Comparison of ENCODE assay signal across 11 cellular contexts in genomic region chr5:180343110-180343845, GRCh38. TPM values are rescaled to one million over a fixed set of nuclear protein-coding genes. Genes with fewer than 3 reads are reported as not detected.
DNase-seq lines count a peak whose midpoint lies in the region; TF ChIP-seq lines count a peak whose summit lies in the region.
"Had no signal": no experiment of that assay in that cellular context is flagged by ENCODE, and none has a peak within 500 bp of the region (broad histone marks: within the 10 kb centered on the region; RNA-seq: fewer than 3 reads in every experiment).

No MANE protein-coding gene starts in this region.

- no TSS peak for BruUV-seq in OCI-LY7 (replicated peaks; lab: Mats Ljungman, UMichigan)

- WGBS in testis, 2 donors, result 41 to 48% methylated on average over 9 to 19 of the region's 19 CpGs

- H3K4me3 ChIP-seq in fibroblast of pulmonary artery (replicated peaks; ENCODE audit: low read depth, low read length) (no peak overlapping the region), testis (no peak overlapping the region), OCI-LY7 (ENCODE audit: low read depth, low read length, poor library complexity, severe bottlenecking) (no peak overlapping the region)

- intact Hi-C loops in testis (cut with DNase I; ENCODE audit: low total_unique reads), result no loop called here
- intact Hi-C loops in OCI-LY7 (cut with micrococcal nuclease; ENCODE audit: unreplicated experiment), result no loop called here

- TF ChIP-seq POLR2A in testis (IDR thresholded peaks at IDR 0.05), result no peak

- TF ChIP-seq CTCF in fibroblast of pulmonary artery (IDR thresholded peaks at IDR 0.05; ENCODE audit: low read length, missing control alignments) (no peak), testis (IDR thresholded peaks at IDR 0.05) (no peak), OCI-LY7 (conservative IDR thresholded peaks at IDR 0.05; ENCODE audit: low read length) (no peak)

- no peak overlapping the region for H2AFZ ChIP-seq in OCI-LY7 (ENCODE audit: low read length)

- H3K36me3 ChIP-seq in testis (ENCODE audit: low read depth, missing control alignments) (no peaks in the 10 kb centered on the region), OCI-LY7 (ENCODE audit: insufficient read depth, low read length) (no peaks in the 10 kb centered on the region)
- H3K36me3 ChIP-seq: breast epithelium had no signal

- H3K4me2 ChIP-seq in OCI-LY7 (ENCODE audit: low read length), result no peak overlapping the region

- peak; percentile 75 for DNase-seq in AG20443 (ENCODE audit: low spot score)
- peak; percentile 55 for DNase-seq in MV-4-11 (lab: John Stamatoyannopoulos, UW)
- peak; percentile 78 for DNase-seq in fibroblast of pulmonary artery (ENCODE audit: low read depth)
- peak; percentile 58 for DNase-seq in non-pigmented ciliary epithelial cell (ENCODE audit: low read depth)
- no peak for DNase-seq in testis
- no peak for DNase-seq in NCI-H524 (lab: John Stamatoyannopoulos, UW)
- DNase-seq in OCI-LY7 (ENCODE audit: low spot score), result no peak
- DNase-seq in COR-L47 (lab: John Stamatoyannopoulos, UW), result no peak
- DNase-seq: activated CD8-positive, alpha-beta T cell treated with anti-CD3 and anti-CD28 coated beads for 36 hours; MM.1S had no signal

- no peaks in the 10 kb centered on the region for H3K27me3 ChIP-seq in testis
- H3K27me3 ChIP-seq: breast epithelium had no signal

- peaks cover 5% of the 10 kb centered on the region for H3K4me1 ChIP-seq in testis
- no peaks in the 10 kb centered on the region for H3K4me1 ChIP-seq in OCI-LY7 (ENCODE audit: insufficient read depth, low read length, poor library complexity, severe bottlenecking)
- H3K4me1 ChIP-seq: breast epithelium had no signal

- H3K9me2 ChIP-seq in OCI-LY7 (ENCODE audit: insufficient read depth, low read length), result no peaks in the 10 kb centered on the region

- no peaks in the 10 kb centered on the region for H3K9me3 ChIP-seq in testis
- no peaks in the 10 kb centered on the region for H3K9me3 ChIP-seq in OCI-LY7 (ENCODE audit: low read length)
- H3K9me3 ChIP-seq: breast epithelium had no signal

- POLR2A ChIA-PET in OCI-LY7 (lab: Charles Lee), result interaction anchor here (0.9 kb wide), 1 partner anchor 15 kb away, joined by 3 read pairs; no protein-coding TSS in a partner anchor

- H3K27ac ChIP-seq in testis (no peak overlapping the region), OCI-LY7 (ENCODE audit: low read depth, low read length, poor library complexity, severe bottlenecking) (no peak overlapping the region)
- H3K27ac ChIP-seq: breast epithelium had no signal

- H4K20me1 ChIP-seq in OCI-LY7 (ENCODE audit: insufficient read depth, low read length), result no peaks in the 10 kb centered on the region

- no peaks in the 10 kb centered on the region for H3K79me2 ChIP-seq in OCI-LY7 (ENCODE audit: insufficient read depth, low read depth, low read length)

- CTCF ChIA-PET in OCI-LY7 (lab: Charles Lee; ENCODE audit: unreplicated experiment), result no interaction called here

RNA-seq across cellular contexts. Expression of gene GFPT2, which starts 9.9 kb away (rescaled TPM):
- total RNA-seq in testis (10 to 100 TPM; 17.9 to 21.7 TPM), OCI-LY7 (2022) (not detected in 2 replicates)
- 17.6 TPM for polyA plus RNA-seq in testis (ENCODE audit: insufficient read depth, low read depth, low replicate concordance)
- not detected in 2 replicates for total RNA-seq in OCI-LY7 (2014; rRNA removed; shearing (Covaris generic))
- total RNA-seq: activated CD8-positive, alpha-beta T cell treated with anti-CD3 and anti-CD28 coated beads for 36 hours had no signal

RNA-seq across cellular contexts. Expression of gene MAPK9, which starts 51.4 kb away (rescaled TPM):
- 10 to 100 TPM; 54.3 to 57.0 TPM for total RNA-seq in testis
- polyA plus RNA-seq in testis (ENCODE audit: insufficient read depth, low read depth, low replicate concordance), result 34.9 TPM
- 19.9 and 21.8 TPM in 2 replicates for total RNA-seq in OCI-LY7 (2014; rRNA removed; shearing (Covaris generic))
- 42.1 and 45.7 TPM in 2 replicates for total RNA-seq in OCI-LY7 (2022)

Comparison
In these comparisons a context has a peak if more than half of its experiments do, and no peak if none do; other contexts are left out.
1. DNase-seq: peak in AG20443 (single experiment), MV-4-11 (single experiment), fibroblast of pulmonary artery (single experiment) and non-pigmented ciliary epithelial cell (single experiment); none in testis (single experiment), NCI-H524 (0 of 2), OCI-LY7 (single experiment) and COR-L47 (single experiment).
2. RNA of gene GFPT2, which starts 9.9 kb away (total RNA-seq): 17.9 to 21.7 TPM in testis; not detected in OCI-LY7; every median in the first group is over 10 times any median in the second.